In genomic region chr7:96426027-96426426, GRCh38 we compare ENCODE assay signal across 23 cellular contexts.
A peak's percentile ranks its signal among the peaks of the same experiment; 100 is the strongest.
DNase-seq lines count a peak whose midpoint lies in the region; ATAC-seq and TF ChIP-seq lines count a peak whose summit lies in the region.
"Had no signal": no experiment of that assay in that cellular context is flagged by ENCODE, and none has a peak within 500 bp of the region (broad histone marks: within the 10 kb centered on the region; RNA-seq: fewer than 3 reads in every experiment).

No MANE protein-coding gene starts in this region.

- ATAC-seq in HG02763 (IDR thresholded peaks at IDR 0.05; ENCODE audit: unreplicated experiment) (no peak), mucosa of descending colon (no peak)
- ATAC-seq: CD8-positive, alpha-beta T cell; WTC11 had no signal

- no peaks in the 10 kb centered on the region for H3K36me3 Mint-ChIP-seq in chondrocyte (ENCODE audit: low read depth)
- H3K36me3 Mint-ChIP-seq in CD14-positive monocyte, result no peaks in the 10 kb centered on the region
- H3K36me3 Mint-ChIP-seq: activated CD4-positive, alpha-beta memory T cell treated with anti-CD3 and anti-CD28 coated beads for 36 hours; CD8-positive, alpha-beta T cell; naive B cell; WTC11 had no signal

- H3K27me3 ChIP-seq in BE2C, result no peaks in the 10 kb centered on the region
- H3K27me3 ChIP-seq: ovary, stomach, upper lobe of left lung had no signal

- no peaks in the 10 kb centered on the region for H3K4me1 ChIP-seq in BE2C
- H3K4me1 ChIP-seq in mucosa of descending colon (ENCODE audit: low read depth), result no peaks in the 10 kb centered on the region
- H3K4me1 ChIP-seq: stomach, upper lobe of left lung had no signal

- H3K9me3 ChIP-seq in BE2C (no peaks in the 10 kb centered on the region), mucosa of descending colon (no peaks in the 10 kb centered on the region)
- H3K9me3 ChIP-seq: ovary, stomach, upper lobe of left lung had no signal

- intact Hi-C loops in CD14-positive monocyte (cut with micrococcal nuclease), result no loop called here
- intact Hi-C loops in mucosa of descending colon (cut with DNase I, micrococcal nuclease), result no loop called here

- H3K9me3 Mint-ChIP-seq in chondrocyte (ENCODE audit: low read depth) (peaks cover 2% of the 10 kb centered on the region), CD14-positive monocyte (peaks cover 0 to 3% (median 0%) of the 10 kb centered on the region in 7 donors)
- H3K9me3 Mint-ChIP-seq: activated CD4-positive, alpha-beta memory T cell treated with anti-CD3 and anti-CD28 coated beads for 36 hours; activated naive CD4-positive, alpha-beta T cell treated with anti-CD3 and anti-CD28 coated beads for 36 hours; CD8-positive, alpha-beta T cell; naive B cell; WTC11 had no signal

- H3K27me3 Mint-ChIP-seq in chondrocyte (ENCODE audit: low read depth), result no peaks in the 10 kb centered on the region
- H3K27me3 Mint-ChIP-seq in CD14-positive monocyte (ENCODE audit: low read depth in 3 of 3), result peaks cover 0 to 1% (median 0%) of the 10 kb centered on the region in 3 donors
- H3K27me3 Mint-ChIP-seq: naive B cell had no signal

- H3K4me3 Mint-ChIP-seq in chondrocyte (ENCODE audit: unreplicated experiment), result no peak overlapping the region
- no peak overlapping the region for H3K4me3 Mint-ChIP-seq in CD14-positive monocyte
- H3K4me3 Mint-ChIP-seq: activated CD4-positive, alpha-beta memory T cell treated with anti-CD3 and anti-CD28 coated beads for 36 hours; activated naive CD4-positive, alpha-beta T cell treated with anti-CD3 and anti-CD28 coated beads for 36 hours; CD8-positive, alpha-beta T cell; WTC11 had no signal

- no peak for TF ChIP-seq CTCF in chondrocyte (IDR thresholded peaks at IDR 0.05)
- TF ChIP-seq CTCF in BE2C (IDR thresholded peaks at IDR 0.05; ENCODE audit: low read depth, low read length), result no peak
- no peak for TF ChIP-seq CTCF in CD14-positive monocyte (IDR thresholded peaks at IDR 0.05)
- no peak for TF ChIP-seq CTCF in mucosa of descending colon (IDR thresholded peaks at IDR 0.05)

- H3K4me3 ChIP-seq in BE2C (ENCODE audit: low read depth, low read length), result no peak overlapping the region
- no peak overlapping the region for H3K4me3 ChIP-seq in mucosa of descending colon
- H3K4me3 ChIP-seq: coronary artery, ovary, stomach, upper lobe of left lung had no signal

- H3K27ac Mint-ChIP-seq in chondrocyte (ENCODE audit: unreplicated experiment) (peak overlapping the region; percentile 47), CD14-positive monocyte (peak overlapping the region in 1 of 7 donors; percentile 6)
- H3K27ac Mint-ChIP-seq: activated CD4-positive, alpha-beta memory T cell treated with anti-CD3 and anti-CD28 coated beads for 36 hours; activated naive CD4-positive, alpha-beta T cell treated with anti-CD3 and anti-CD28 coated beads for 36 hours; CD8-positive, alpha-beta T cell; naive B cell; WTC11 had no signal

- H3K36me3 ChIP-seq in BE2C (no peaks in the 10 kb centered on the region), mucosa of descending colon (ENCODE audit: low read depth) (no peaks in the 10 kb centered on the region)
- H3K36me3 ChIP-seq: ovary, stomach, upper lobe of left lung had no signal

- H3K4me1 Mint-ChIP-seq in chondrocyte (ENCODE audit: low read depth) (peaks cover 29% of the 10 kb centered on the region), CD14-positive monocyte (no peaks in the 10 kb centered on the region)
- H3K4me1 Mint-ChIP-seq: naive B cell had no signal

- DNase-seq in Daoy (ENCODE audit: low read depth), result peak; percentile 17
- peak; percentile 50 to 75 for DNase-seq in NCI-H1930 (lab: John Stamatoyannopoulos, UW)
- no peak for DNase-seq in chondrocyte (ENCODE audit: low spot score)
- peak; percentile 59 to 84 for DNase-seq in lung microvascular endothelial cell (ENCODE audit: low read depth in 2 of 2)
- DNase-seq in BE2C, result no peak
- no peak for DNase-seq in CD14-positive monocyte (ENCODE audit: low spot score)
- DNase-seq in mucosa of descending colon, result no peak
- DNase-seq: activated CD4-positive, alpha-beta memory T cell treated with anti-CD3 and anti-CD28 coated beads for 36 hours; activated naive CD4-positive, alpha-beta T cell treated with anti-CD3 and anti-CD28 coated beads for 36 hours; activated T-cell treated with anti-CD3 and anti-CD28 coated beads, Interleukin-2, amount 50 U/mL, for 1 hour; CD8-positive, alpha-beta T cell; erythroblast; glutamatergic neuron; naive B cell; NCI-H146; NCI-H2227 treated with DMSO at 0.1 percent for 48 hours; ovary; SIG-M5; stomach; upper lobe of left lung had no signal

Comparison
In these comparisons a context has a peak if more than half of its experiments do, and no peak if none do; other contexts are left out.
1. DNase-seq: peak in Daoy (single experiment), NCI-H1930 (2 of 2) and lung microvascular endothelial cell (2 of 2); none in chondrocyte (single experiment), BE2C (single experiment), CD14-positive monocyte (single experiment) and mucosa of descending colon (0 of 3).